Comparison of ENCODE assay signal across 17 cellular contexts in the genomic region with DNA sequence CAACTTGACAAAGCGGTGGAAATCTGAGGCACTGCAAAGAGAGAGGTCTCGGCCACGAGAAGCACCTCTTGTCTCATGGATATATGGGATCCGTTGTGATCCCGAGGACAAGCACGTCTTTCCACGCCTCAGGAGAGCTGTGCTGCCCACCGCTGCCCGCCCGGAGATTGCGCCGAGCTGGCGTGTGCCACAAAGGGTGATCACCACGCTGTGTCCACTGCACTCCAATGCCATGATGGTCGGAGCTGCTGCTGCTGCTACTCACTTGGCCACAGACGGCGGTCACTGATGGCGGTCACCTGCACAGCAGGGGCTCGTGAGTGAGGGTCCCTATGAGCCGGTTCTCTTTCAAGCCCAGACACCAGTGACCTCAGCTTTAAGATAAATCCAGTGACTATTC. TPM values are rescaled to one million over a fixed set of nuclear protein-coding genes. Genes with fewer than 3 reads are reported as not detected.
DNase-seq lines count a peak whose midpoint lies in the region; ATAC-seq and TF ChIP-seq lines count a peak whose summit lies in the region.
"Had no signal": no experiment of that assay in that cellular context is flagged by ENCODE, and none has a peak within 500 bp of the region (broad histone marks: within the 10 kb centered on the region; RNA-seq: fewer than 3 reads in every experiment).

No MANE protein-coding gene starts in this region.

- BruUV-seq in OCI-LY7 (replicated peaks; lab: Mats Ljungman, UMichigan): no TSS peak

- intact Hi-C loops in OCI-LY7 (cut with micrococcal nuclease; ENCODE audit: unreplicated experiment): loop anchor here (5.0 kb wide), 2 partner anchors 171 to 221 kb away; no protein-coding TSS in a partner anchor
- intact Hi-C loops in aorta (cut with DNase I): no loop called here

- H3K27me3 ChIP-seq in neuronal stem cell (ENCODE audit: control insufficient read depth in 3 of 3, insufficient read depth in 3 of 3, low read depth in 1 of 3, low read length in 3 of 3) (no peaks in the 10 kb centered on the region), aorta (ENCODE audit: control insufficient read depth in 1 of 2, insufficient read depth in 2 of 2, low read length in 1 of 2) (no peaks in the 10 kb centered on the region)
- H3K27me3 ChIP-seq: BE2C had no signal

- CTCF ChIA-PET in OCI-LY7 (lab: Charles Lee; ENCODE audit: unreplicated experiment): no interaction called here

- H3K4me1 Mint-ChIP-seq in chondrocyte (ENCODE audit: low read depth): peaks cover 2% of the 10 kb centered on the region
- H3K4me1 Mint-ChIP-seq in T-helper 17 cell: no peaks in the 10 kb centered on the region
- H3K4me1 Mint-ChIP-seq: CD4-positive, alpha-beta memory T cell had no signal

- no peaks in the 10 kb centered on the region for H3K9me2 ChIP-seq in OCI-LY7 (ENCODE audit: insufficient read depth, low read length)

- H3K9me3 ChIP-seq in OCI-LY7 (ENCODE audit: low read length) (no peaks in the 10 kb centered on the region), neuronal stem cell (replicated peaks in 1 of 2; ENCODE audit: control insufficient read depth in 2 of 2, insufficient read depth in 1 of 2, low read depth in 1 of 2, low read length in 2 of 2) (no peaks in the 10 kb centered on the region), aorta (ENCODE audit: control insufficient read depth, low read length) (no peaks in the 10 kb centered on the region), T-helper 17 cell (ENCODE audit: control insufficient read depth, low read length, poor library complexity, severe bottlenecking) (no peaks in the 10 kb centered on the region)
- H3K9me3 ChIP-seq: A549, BE2C had no signal

- H3K27ac Mint-ChIP-seq in chondrocyte (ENCODE audit: unreplicated experiment) (no peak overlapping the region), T-helper 17 cell (no peak overlapping the region)
- H3K27ac Mint-ChIP-seq: CD4-positive, alpha-beta memory T cell; HFFc6 had no signal

- no peaks in the 10 kb centered on the region for H3K9me3 Mint-ChIP-seq in chondrocyte (ENCODE audit: low read depth)
- H3K9me3 Mint-ChIP-seq: CD4-positive, alpha-beta memory T cell had no signal

- H3K36me3 Mint-ChIP-seq in chondrocyte (ENCODE audit: low read depth) (no peaks in the 10 kb centered on the region), T-helper 17 cell (ENCODE audit: low read depth) (no peaks in the 10 kb centered on the region)
- H3K36me3 Mint-ChIP-seq: CD4-positive, alpha-beta memory T cell had no signal

- peak overlapping the region; percentile 32 for H3K9ac ChIP-seq in neuronal stem cell (ENCODE audit: low read depth, low read length, poor library complexity)

- no peak for TF ChIP-seq CTCF in OCI-LY7 (conservative IDR thresholded peaks at IDR 0.05; ENCODE audit: low read length)
- TF ChIP-seq CTCF in chondrocyte (IDR thresholded peaks at IDR 0.05): no peak

- POLR2A ChIA-PET in OCI-LY7 (lab: Charles Lee): interaction anchor here (0.7 to 1.2 kb wide), 2 partner anchors 55 to 253 kb away, joined by 3 to 4 read pairs; no protein-coding TSS in a partner anchor

- H4K91ac ChIP-seq in neuronal stem cell (ENCODE audit: low read depth, low read length, poor library complexity): no peak overlapping the region

- H4K8ac ChIP-seq in neuronal stem cell (ENCODE audit: low read depth, low read length): no peak overlapping the region

- no peak overlapping the region for H3K4me3 Mint-ChIP-seq in chondrocyte (ENCODE audit: unreplicated experiment)
- no peak overlapping the region for H3K4me3 Mint-ChIP-seq in T-helper 17 cell
- H3K4me3 Mint-ChIP-seq: CD4-positive, alpha-beta memory T cell; HFFc6 had no signal

- H3K4me3 ChIP-seq in OCI-LY7 (ENCODE audit: low read depth, low read length, poor library complexity, severe bottlenecking) (no peak overlapping the region), neuronal stem cell (ENCODE audit: low read length in 2 of 2) (peak overlapping the region in 1 of 2 donors; percentile 27), aorta (ENCODE audit: low read length in 2 of 2) (no peak overlapping the region)
- H3K4me3 ChIP-seq: A549 had no signal

- H3K14ac ChIP-seq in neuronal stem cell (ENCODE audit: low read length): peak overlapping the region; percentile 94

- no peak overlapping the region for H3K4ac ChIP-seq in neuronal stem cell (ENCODE audit: low read length)

- H2BK5ac ChIP-seq in neuronal stem cell (ENCODE audit: low read length): no peak overlapping the region

- H3K27ac ChIP-seq in OCI-LY7 (ENCODE audit: low read depth, low read length, poor library complexity, severe bottlenecking): no peak overlapping the region
- H3K27ac ChIP-seq in neuronal stem cell (replicated peaks; ENCODE audit: low read length): no peak overlapping the region
- no peak overlapping the region for H3K27ac ChIP-seq in aorta (ENCODE audit: low read depth in 1 of 2, low read length in 2 of 2)
- H3K27ac ChIP-seq: A549, C4-2B, HL-60 had no signal

- H3K4me1 ChIP-seq in OCI-LY7 (ENCODE audit: insufficient read depth, low read length, poor library complexity, severe bottlenecking) (peaks cover 41% of the 10 kb centered on the region), neuronal stem cell (ENCODE audit: control insufficient read depth in 2 of 2, insufficient read depth in 1 of 2, low read depth in 1 of 2, low read length in 2 of 2) (peaks cover 0 to 6% of the 10 kb centered on the region in 2 donors), aorta (ENCODE audit: control insufficient read depth in 1 of 2, insufficient read depth in 2 of 2, low read length in 2 of 2) (no peaks in the 10 kb centered on the region)
- H3K4me1 ChIP-seq: BE2C had no signal

- H2BK120ac ChIP-seq in neuronal stem cell (ENCODE audit: low read depth, low read length): no peak overlapping the region

- H3K79me2 ChIP-seq in OCI-LY7 (ENCODE audit: insufficient read depth, low read depth, low read length): no peaks in the 10 kb centered on the region

- H2BK12ac ChIP-seq in neuronal stem cell (ENCODE audit: low read length): no peak overlapping the region

- DNase-seq in OCI-LY7 (ENCODE audit: low spot score) (no peak), chondrocyte (ENCODE audit: low spot score) (peak; percentile 82), neuronal stem cell (ENCODE audit: low spot score) (no peak), aorta (peak; percentile 36 to 73), NCI-H187 (lab: John Stamatoyannopoulos, UW) (no peak), T-helper 17 cell (no peak)
- DNase-seq: BE2C; CD4-positive, alpha-beta memory T cell; DMS153; DMS79 treated with DMSO at 0.1 percent for 48 hours; GDM1; HCEC 1CT; HFFc6 had no signal

- peak overlapping the region; percentile 54 for H2BK15ac ChIP-seq in neuronal stem cell (ENCODE audit: low read length)

- peak overlapping the region; percentile 31 for H3K4me2 ChIP-seq in OCI-LY7 (ENCODE audit: low read length)
- H3K4me2 ChIP-seq in neuronal stem cell (ENCODE audit: insufficient read depth, low read length, poor library complexity, severe bottlenecking): no peak overlapping the region
- H3K4me2 ChIP-seq: A549 had no signal

- H3K23ac ChIP-seq in neuronal stem cell (ENCODE audit: low read depth, low read length, poor library complexity): peak overlapping the region; percentile 88

- H4K20me1 ChIP-seq in OCI-LY7 (ENCODE audit: insufficient read depth, low read length): no peaks in the 10 kb centered on the region

- H3K36me3 ChIP-seq in OCI-LY7 (ENCODE audit: insufficient read depth, low read length) (no peaks in the 10 kb centered on the region), neuronal stem cell (replicated peaks in 1 of 2; ENCODE audit: control insufficient read depth in 2 of 2, insufficient read depth in 2 of 2, low read length in 2 of 2) (no peaks in the 10 kb centered on the region), aorta (ENCODE audit: control insufficient read depth in 1 of 2, insufficient read depth in 2 of 2, low read length in 1 of 2) (no peaks in the 10 kb centered on the region)
- H3K36me3 ChIP-seq: BE2C had no signal

- peak overlapping the region; percentile 82 for H2AK5ac ChIP-seq in neuronal stem cell (ENCODE audit: low read depth, low read length)

- no peaks in the 10 kb centered on the region for H3K79me1 ChIP-seq in neuronal stem cell (ENCODE audit: low read depth, low read length)

- WGBS in neuronal stem cell (ENCODE audit: extremely low coverage in 2 of 2, insufficient read length in 2 of 2, insufficient replicate concordance in 1 of 2), 2 donors: no CpG with 5 or more reads among the region's 20 CpGs
- WGBS in aorta, 2 donors: 93 to 94% methylated on average over 20 of the region's 20 CpGs

- H2AFZ ChIP-seq in OCI-LY7 (ENCODE audit: low read length) (no peak overlapping the region), neuronal stem cell (ENCODE audit: low read length) (no peak overlapping the region)

- peak overlapping the region; percentile 77 for H3K18ac ChIP-seq in neuronal stem cell (ENCODE audit: low read length)

- peaks cover 40% of the 10 kb centered on the region for H3K27me3 Mint-ChIP-seq in chondrocyte (ENCODE audit: low read depth)
- peaks cover 23% of the 10 kb centered on the region for H3K27me3 Mint-ChIP-seq in T-helper 17 cell
- H3K27me3 Mint-ChIP-seq: CD4-positive, alpha-beta memory T cell had no signal

- ATAC-seq in aorta (ENCODE audit: low FRiP score) (no peak), GM19023 (IDR thresholded peaks at IDR 0.05; ENCODE audit: unreplicated experiment) (no peak), T-helper 17 cell (no peak)
- ATAC-seq: A549 had no signal

RNA-seq across cellular contexts. Expression of a gene that starts 51.1 kb away (rescaled TPM):
- total RNA-seq in OCI-LY7 (2014; rRNA removed; shearing (Covaris generic)): not detected in 2 replicates
- not detected in 2 replicates for total RNA-seq in OCI-LY7 (2022)
- total RNA-seq in chondrocyte: 0.53 to 1.6 TPM (median 0.97 TPM) in 3 replicates
- polyA plus RNA-seq in neuronal stem cell (2013, experiment 1 of 2): 5.0 TPM
- polyA plus RNA-seq in neuronal stem cell (2013, experiment 2 of 2): 5.0 TPM
- under 1 TPM; 0.16 to 0.93 TPM for total RNA-seq in aorta
- polyA plus RNA-seq in aorta: 1 to 10 TPM in 1 of 2 donors, not detected in 1; 4.8 TPM
- total RNA-seq in T-helper 17 cell: under 1 TPM in 1 of 2 donors, not detected in 1; 0.37 TPM
- total RNA-seq: CD4-positive, alpha-beta memory T cell had no signal
- polyA plus RNA-seq: CD4-positive, alpha-beta memory T cell had no signal

Comparison
In these comparisons a context has a peak if more than half of its experiments do, and no peak if none do; other contexts are left out.
1. DNase-seq: peak in chondrocyte (single experiment) and aorta (2 of 2); none in OCI-LY7 (single experiment), neuronal stem cell (single experiment), NCI-H187 (0 of 2) and T-helper 17 cell (0 of 3).